In genomic region chr19:6460099-6460884, GRCh38 we compare ENCODE assay signal across 1 cellular context.
A peak's percentile ranks its signal among the peaks of the same experiment; 100 is the strongest.
TF ChIP-seq lines count a peak whose summit lies in the region.

No MANE protein-coding gene starts in this region.

TF ChIP-seq in GM12878, 131 proteins besides CTCF, POLR2A, EP300 and RAD21 (continued from another document):
- TF ChIP-seq ZBTB4 (CRISPR knock-in tag; IDR thresholded peaks at IDR 0.05) (no peak), RAD51 (IDR thresholded peaks at IDR 0.05) (no peak; the same call in 1 of the 2 replicates), RUNX3 (IDR thresholded peaks at IDR 0.05; ENCODE audit: low read length) (peak; percentile 62), POLR2AphosphoS2 (IDR thresholded peaks at IDR 0.05; ENCODE audit: low read depth, low read length) (0 out of 2 replicates have a peak, but pooled peaks have one; percentile 72), TCF12 (IDR thresholded peaks at IDR 0.05; ENCODE audit: low read depth, low read length) (peak; percentile 68; the same call in 1 of the 2 replicates), E2F4 (IDR thresholded peaks at IDR 0.05; ENCODE audit: low read depth, low read length) (peak; percentile 28; the same call in 1 of the 2 replicates), IKZF2 (IDR thresholded peaks at IDR 0.05) (peak; percentile 90 to 91), ZNF24 (IDR thresholded peaks at IDR 0.05) (0 out of 2 replicates have a peak, but pooled peaks have one; percentile 23), BACH1 (IDR thresholded peaks at IDR 0.05; ENCODE audit: borderline replicate concordance) (no peak), ZNF687 (IDR thresholded peaks at IDR 0.05) (peak; percentile 67), PKNOX1 (IDR thresholded peaks at IDR 0.05) (peak; percentile 55), SPI1 (IDR thresholded peaks at IDR 0.05; ENCODE audit: borderline replicate concordance, insufficient read depth, low read depth, low read length) (peak; percentile 28; the same call in 1 of the 2 replicates), MTA2 (IDR thresholded peaks at IDR 0.05; ENCODE audit: low read depth) (peak; percentile 43; the same call in 1 of the 2 replicates), SIN3A (IDR thresholded peaks at IDR 0.05; ENCODE audit: low read depth, low read length) (peak; percentile 57), ZNF207 (IDR thresholded peaks at IDR 0.05; ENCODE audit: borderline replicate concordance) (peak; percentile 46; the same call in 1 of the 2 replicates)
